In genomic region chr12:54417712-54418440, GRCh38 we compare ENCODE assay signal across 8 cellular contexts. TPM values are rescaled to one million over a fixed set of nuclear protein-coding genes. Genes with fewer than 3 reads are reported as not detected.
DNase-seq lines count a peak whose midpoint lies in the region; ATAC-seq and TF ChIP-seq lines count a peak whose summit lies in the region.

No MANE protein-coding gene starts in this region.

- intact Hi-C loops in left cardiac atrium (cut with DNase I) = no loop called here

- CTCF ChIA-PET in activated CD8-positive, alpha-beta T cell treated with anti-CD3 and anti-CD28 coated beads, Interleukin-2, amount 10 ng/mL, durations not matched to agents 7 days and 5 days (lab: Charles Lee) = interaction anchor here (0.8 to 11.7 kb wide), 7 partner anchors 16 to 39 kb away, joined by 3 to 270 read pairs (median 8); no protein-coding TSS in a partner anchor
- CTCF ChIA-PET in HEK293T (lab: Yijun Ruan, JAX) = interaction anchor here (0.6 to 4.7 kb wide), 4 partner anchors 12 to 18 kb away, joined by 3 to 26 read pairs (median 12); no protein-coding TSS in a partner anchor

- H3K27me3 Mint-ChIP-seq in activated CD8-positive, alpha-beta T cell treated with anti-CD3 and anti-CD28 coated beads, Interleukin-2, amount 10 ng/mL, durations not matched to agents 7 days and 5 days (ENCODE audit: low read depth) = peaks cover 20% of the 10 kb centered on the region

- H3K4me3 ChIP-seq in HFF-Myc (replicated peaks; ENCODE audit: low read depth, low read length) = peak overlapping the region; percentile 87
- H3K4me3 ChIP-seq in skeletal muscle cell (ENCODE audit: low read depth, low read length) = peak overlapping the region; percentile 95

- H3K4me3 Mint-ChIP-seq in activated CD8-positive, alpha-beta T cell treated with anti-CD3 and anti-CD28 coated beads, Interleukin-2, amount 10 ng/mL, durations not matched to agents 7 days and 5 days = peak overlapping the region; percentile 94

- peak overlapping the region; percentile 91 for H3K27ac Mint-ChIP-seq in activated CD8-positive, alpha-beta T cell treated with anti-CD3 and anti-CD28 coated beads, Interleukin-2, amount 10 ng/mL, durations not matched to agents 7 days and 5 days

- no peak for ATAC-seq in activated CD8-positive, alpha-beta T cell treated with anti-CD3 and anti-CD28 coated beads, Interleukin-2, amount 10 ng/mL, durations not matched to agents 7 days and 5 days
- ATAC-seq in left cardiac atrium = peak; percentile 12 to 19
- ATAC-seq in HG03025 (IDR thresholded peaks at IDR 0.05; ENCODE audit: low FRiP score, unreplicated experiment) = no peak
- no peak for ATAC-seq in HG03342 (IDR thresholded peaks at IDR 0.05; ENCODE audit: unreplicated experiment)

- TF ChIP-seq CTCF in HFF-Myc (IDR thresholded peaks at IDR 0.05; ENCODE audit: low read depth, low read length, missing control alignments) = no peak

- H3K9me3 Mint-ChIP-seq in activated CD8-positive, alpha-beta T cell treated with anti-CD3 and anti-CD28 coated beads, Interleukin-2, amount 10 ng/mL, durations not matched to agents 7 days and 5 days (ENCODE audit: insufficient read depth) = no peaks in the 10 kb centered on the region

- DNase-seq in HFF-Myc (ENCODE audit: extremely low read depth, low read depth) (no peak), left cardiac atrium (peak; percentile 45), skeletal muscle cell (ENCODE audit: low read depth) (no peak), HEK293T (ENCODE audit: extremely low spot score) (no peak), NCI-H146 treated with DMSO at 0.1 percent for 48 hours (lab: John Stamatoyannopoulos, UW; ENCODE audit: unreplicated experiment) (no peak)
- no peak for DNase-seq in activated CD8-positive, alpha-beta T cell treated with anti-CD3 and anti-CD28 coated beads, Interleukin-2, amount 10 ng/mL, durations not matched to agents 7 days and 5 days

- POLR2A ChIA-PET in activated CD8-positive, alpha-beta T cell treated with anti-CD3 and anti-CD28 coated beads, Interleukin-2, amount 10 ng/mL, durations not matched to agents 7 days and 5 days (lab: Charles Lee) = interaction anchor here (0.6 to 3.5 kb wide), 6 partner anchors 11 to 347 kb away, joined by 3 to 14 read pairs (median 4); partner anchors contain the start of gene NCKAP1L
- POLR2A ChIA-PET in HEK293T (lab: Yijun Ruan, JAX) = interaction anchor here (1.0 to 2.5 kb wide), 5 partner anchors 11 to 138 kb away, joined by 3 to 9 read pairs (median 6); partner anchors contain the start of genes CBX5 and HNRNPA1

- peaks cover 22% of the 10 kb centered on the region for H3K36me3 Mint-ChIP-seq in activated CD8-positive, alpha-beta T cell treated with anti-CD3 and anti-CD28 coated beads, Interleukin-2, amount 10 ng/mL, durations not matched to agents 7 days and 5 days (ENCODE audit: low read depth)

- H3K4me1 Mint-ChIP-seq in activated CD8-positive, alpha-beta T cell treated with anti-CD3 and anti-CD28 coated beads, Interleukin-2, amount 10 ng/mL, durations not matched to agents 7 days and 5 days (ENCODE audit: low read depth) = peaks cover 68% of the 10 kb centered on the region

TF ChIP-seq in HEK293T, 16 proteins besides CTCF, POLR2A, EP300 and RAD21:
- no peak for TF ChIP-seq FOXK2 (IDR thresholded peaks at IDR 0.05)
- no peak for TF ChIP-seq ELF4 (IDR thresholded peaks at IDR 0.05)
- no peak for TF ChIP-seq NFRKB (IDR thresholded peaks at IDR 0.05)
- no peak for TF ChIP-seq ZNF384 (IDR thresholded peaks at IDR 0.05)
- no peak for TF ChIP-seq CTBP1 (IDR thresholded peaks at IDR 0.05; ENCODE audit: borderline replicate concordance)
- TF ChIP-seq BHLHE40 (IDR thresholded peaks at IDR 0.05; ENCODE audit: borderline replicate concordance) = no peak
- TF ChIP-seq FOXM1 (IDR thresholded peaks at IDR 0.05; ENCODE audit: borderline replicate concordance) = no peak
- no peak for TF ChIP-seq TARDBP (IDR thresholded peaks at IDR 0.05)
- no peak for TF ChIP-seq HDGF (IDR thresholded peaks at IDR 0.05; ENCODE audit: borderline replicate concordance)
- TF ChIP-seq SP1 (IDR thresholded peaks at IDR 0.05) = no peak
- TF ChIP-seq FOXA1 (IDR thresholded peaks at IDR 0.05) = no peak
- no peak for TF ChIP-seq SUZ12 (IDR thresholded peaks at IDR 0.05)

RNA-seq across cellular contexts. Expression of gene ITGA5, which starts 1.2 kb away (rescaled TPM):
- 10 to 100 TPM; 65.0 to 69.1 TPM for total RNA-seq in activated CD8-positive, alpha-beta T cell treated with anti-CD3 and anti-CD28 coated beads, Interleukin-2, amount 10 ng/mL, durations not matched to agents 7 days and 5 days
- 100 to 1,000 TPM in 1 of 2 donors, 10 to 100 TPM in 1; 45.7 to 133 TPM for total RNA-seq in left cardiac atrium

RNA-seq across cellular contexts. Expression of gene ZNF385A, which starts 33.3 kb away (rescaled TPM):
- under 1 TPM; 0.55 to 0.74 TPM for total RNA-seq in activated CD8-positive, alpha-beta T cell treated with anti-CD3 and anti-CD28 coated beads, Interleukin-2, amount 10 ng/mL, durations not matched to agents 7 days and 5 days
- total RNA-seq in left cardiac atrium = 10 to 100 TPM; 20.4 to 24.2 TPM

RNA-seq across cellular contexts. Expression of gene GPR84, which starts 53.6 kb away (rescaled TPM):
- total RNA-seq in activated CD8-positive, alpha-beta T cell treated with anti-CD3 and anti-CD28 coated beads, Interleukin-2, amount 10 ng/mL, durations not matched to agents 7 days and 5 days = under 1 TPM; 0.32 to 0.57 TPM
- total RNA-seq in left cardiac atrium = under 1 TPM; 0.29 to 0.55 TPM

RNA-seq across cellular contexts. Expression of gene GTSF1, which starts 55.5 kb away (rescaled TPM):
- 10 to 100 TPM; 11.8 to 12.7 TPM for total RNA-seq in activated CD8-positive, alpha-beta T cell treated with anti-CD3 and anti-CD28 coated beads, Interleukin-2, amount 10 ng/mL, durations not matched to agents 7 days and 5 days
- total RNA-seq in left cardiac atrium = 1 to 10 TPM in 1 of 2 donors, not detected in 1; 1.0 TPM

Comparison
In these comparisons a context has a peak if more than half of its experiments do, and no peak if none do; other contexts are left out.
1. ATAC-seq: peak in left cardiac atrium (2 of 2); none in activated CD8-positive, alpha-beta T cell treated with anti-CD3 and anti-CD28 coated beads, Interleukin-2, amount 10 ng/mL, durations not matched to agents 7 days and 5 days (single experiment), HG03025 (single experiment) and HG03342 (single experiment).
2. RNA of gene ZNF385A, which starts 33.3 kb away (total RNA-seq): 20.4 to 24.2 TPM in left cardiac atrium; 0.55 to 0.74 TPM in activated CD8-positive, alpha-beta T cell treated with anti-CD3 and anti-CD28 coated beads, Interleukin-2, amount 10 ng/mL, durations not matched to agents 7 days and 5 days; every median in the first group is over 10 times any median in the second.